In genomic region chr4:93660036-93660435, GRCh38 we compare ENCODE assay signal across 28 cellular contexts.
"Had no signal": no experiment of that assay in that cellular context is flagged by ENCODE, and none has a peak within 500 bp of the region (broad histone marks: within the 10 kb centered on the region; RNA-seq: fewer than 3 reads in every experiment).

No MANE protein-coding gene starts in this region.

- H3K27ac ChIP-seq: KMS-11, Peyer's patch had no signal

- H3K4me2 ChIP-seq: KMS-11 had no signal

- H3K4me1 ChIP-seq: Peyer's patch had no signal

- DNase-seq: Karpas-422, KBM-7, NCI-H1048, NCI-H1092 treated with DMSO at 0.1 percent for 48 hours, NCI-H1105 treated with DMSO at 0.1 percent for 48 hours, NCI-H1417, NCI-H1436, NCI-H146, NCI-H1694, NCI-H187, NCI-H1930, NCI-H2029 treated with DMSO at 0.1 percent for 48 hours, NCI-H2081 treated with DMSO at 0.1 percent for 48 hours, NCI-H2107, NCI-H2171, NCI-H446 treated with DMSO at 0.1 percent for 48 hours, NCI-H510A, NCI-H524, NCI-H526, NCI-H748 treated with DMSO at 0.1 percent for 48 hours, NCI-H82, Peyer's patch, Right ventricle myocardium superior, RPMI8226, SHP77 treated with DMSO at 0.1 percent for 48 hours, SW 1271 had no signal

- H3K27me3 ChIP-seq: Peyer's patch, SJSA1 had no signal

- H3K9me3 ChIP-seq: Peyer's patch, SJSA1 had no signal

- H3K9ac ChIP-seq: KMS-11 had no signal

- H3K4me3 ChIP-seq: Peyer's patch, SJSA1 had no signal

- H3K36me3 ChIP-seq: Peyer's patch, SJSA1 had no signal
